Comparison of ENCODE assay signal across 20 cellular contexts in the genomic region with DNA sequence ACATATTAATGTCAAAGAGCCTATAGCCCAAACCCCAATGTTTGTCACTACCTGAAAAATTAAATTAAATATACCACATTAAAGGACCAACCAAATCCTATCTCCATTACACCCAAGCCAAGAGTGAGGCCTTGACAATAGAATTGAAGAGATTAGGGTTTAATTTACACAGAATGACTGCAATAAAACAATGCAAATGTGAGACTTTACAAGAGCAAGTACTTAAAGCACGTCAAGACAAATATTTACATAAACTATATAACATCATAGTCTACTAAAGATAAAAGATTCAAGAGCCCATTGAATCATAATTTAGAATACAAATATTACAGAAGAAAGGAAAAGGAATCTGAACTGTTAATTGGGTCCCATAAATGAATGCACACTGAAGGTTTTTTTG.
"Had no signal": no experiment of that assay in that cellular context is flagged by ENCODE, and none has a peak within 500 bp of the region (broad histone marks: within the 10 kb centered on the region; RNA-seq: fewer than 3 reads in every experiment).

No MANE protein-coding gene starts in this region.

- H3K4me2 ChIP-seq: neural progenitor cell had no signal

- ATAC-seq: lower lobe of right lung; natural killer cell treated with Interleukin-12 subunit alpha and Interleukin-12 subunit beta and Interleukin-15 and Interleukin-18, amount 100 ng/mL, for 72 hours had no signal

- H3K36me3 ChIP-seq: left ventricle myocardium inferior, lower lobe of right lung, neural progenitor cell, ovary, right atrium auricular region, sigmoid colon, stomach, thoracic aorta had no signal

- H3K4me3 ChIP-seq: left ventricle myocardium inferior, lower lobe of right lung, neural progenitor cell, ovary, right atrium auricular region, sigmoid colon, skin epidermis, stomach, thoracic aorta had no signal

- H3K9ac ChIP-seq: neural progenitor cell had no signal

- H3K27ac ChIP-seq: foreskin keratinocyte, left ventricle myocardium inferior, lower lobe of right lung, neural progenitor cell, ovary, right atrium auricular region, sigmoid colon, skin epidermis, stomach, thoracic aorta had no signal

- H3K27me3 ChIP-seq: foreskin keratinocyte, neural progenitor cell, ovary, right atrium auricular region, sigmoid colon, stomach had no signal

- DNase-seq: effector CD4-positive, alpha-beta T cell; endodermal cell; erythroblast; foreskin keratinocyte; immature natural killer cell; left ventricle myocardium inferior; lower lobe of right lung; nucleus accumbens; ovary; sigmoid colon; stimulated activated CD4-positive, alpha-beta T cell treated with anti-CD3 and anti-CD28 coated beads, Interleukin-12 subunit alpha, Interleukin-12 subunit beta, amount 100 ng/mL, for 4 hours; stimulated activated naive CD4-positive, alpha-beta T cell; stomach; substantia nigra; trophoblast cell had no signal

- H3K9me3 ChIP-seq: left ventricle myocardium inferior, lower lobe of right lung, ovary, right atrium auricular region, sigmoid colon, stomach, thoracic aorta had no signal

- H3K4me1 ChIP-seq: foreskin keratinocyte had no signal

- H2AFZ ChIP-seq: neural progenitor cell had no signal
